Comparison of ENCODE assay signal across 15 cellular contexts in the genomic region with DNA sequence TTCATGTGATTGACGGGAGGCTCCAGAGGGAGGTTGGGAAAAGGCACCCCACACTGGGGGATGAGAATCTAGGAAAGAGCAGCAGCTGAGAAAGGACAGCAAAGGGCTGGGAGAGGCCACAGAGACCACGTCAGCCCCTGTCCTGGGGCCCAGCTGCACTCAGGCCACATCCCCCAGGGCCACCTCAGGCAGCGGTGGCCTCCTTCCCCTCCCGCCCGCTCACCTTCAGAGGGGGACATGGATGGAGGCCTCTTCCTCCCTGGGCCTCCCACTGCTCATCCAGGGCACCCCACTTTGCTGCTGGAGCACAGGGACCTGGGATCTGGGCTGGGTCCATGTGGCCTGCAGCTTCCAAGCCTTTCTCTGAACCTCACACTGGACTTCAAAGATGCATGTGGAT.
"Had no signal": no experiment of that assay in that cellular context is flagged by ENCODE, and none has a peak within 500 bp of the region (broad histone marks: within the 10 kb centered on the region; RNA-seq: fewer than 3 reads in every experiment).

No MANE protein-coding gene starts in this region.

- H3K9ac ChIP-seq: neural progenitor cell had no signal

- ATAC-seq: gastroesophageal sphincter; pancreas; stimulated activated memory B cell treated with anti-CD40 and anti-IgM and Interleukin-4, amounts not matched to agents 10 μg/mL and 1 μg/mL and 100 μg/mL, for 72 hours had no signal

- H3K36me3 Mint-ChIP-seq: mesothelial cell of epicardium; neural progenitor cell; stimulated activated memory B cell treated with anti-CD40 and anti-IgM and Interleukin-4, amounts not matched to agents 10 μg/mL and 1 μg/mL and 100 μg/mL, for 72 hours had no signal

- H3K9me3 ChIP-seq: adrenal gland, pancreas, transverse colon had no signal

- H3K4me3 Mint-ChIP-seq: activated naive CD4-positive, alpha-beta T cell treated with anti-CD3 and anti-CD28 coated beads for 36 hours; mesothelial cell of epicardium; neural progenitor cell; stimulated activated memory B cell treated with anti-CD40 and anti-IgM and Interleukin-4, amounts not matched to agents 10 μg/mL and 1 μg/mL and 100 μg/mL, for 72 hours had no signal

- H3K27ac Mint-ChIP-seq: activated naive CD4-positive, alpha-beta T cell treated with anti-CD3 and anti-CD28 coated beads for 36 hours; mesothelial cell of epicardium; stimulated activated memory B cell treated with anti-CD40 and anti-IgM and Interleukin-4, amounts not matched to agents 10 μg/mL and 1 μg/mL and 100 μg/mL, for 72 hours had no signal

- H3K27ac ChIP-seq: adrenal gland, epithelial cell of prostate, gastroesophageal sphincter, neural progenitor cell, pancreas, transverse colon had no signal

- H3K4me1 ChIP-seq: adrenal gland, gastroesophageal sphincter, pancreas, transverse colon had no signal

- DNase-seq: activated CD4-positive, alpha-beta T cell treated with anti-CD3 and anti-CD28 coated beads for 4 hours; activated naive CD4-positive, alpha-beta T cell treated with anti-CD3 and anti-CD28 coated beads for 36 hours; effector memory CD4-positive, alpha-beta T cell; kidney glomerular epithelial cell; small intestine; substantia nigra; SW 1271; transverse colon had no signal

- H3K4me3 ChIP-seq: adrenal gland, gastroesophageal sphincter, neural progenitor cell, pancreas, transverse colon had no signal

- H3K9me3 Mint-ChIP-seq: activated naive CD4-positive, alpha-beta T cell treated with anti-CD3 and anti-CD28 coated beads for 36 hours; mesothelial cell of epicardium; stimulated activated memory B cell treated with anti-CD40 and anti-IgM and Interleukin-4, amounts not matched to agents 10 μg/mL and 1 μg/mL and 100 μg/mL, for 72 hours had no signal

- H3K36me3 ChIP-seq: adrenal gland, gastroesophageal sphincter, neural progenitor cell, pancreas, transverse colon had no signal

- H3K4me1 Mint-ChIP-seq: mesothelial cell of epicardium; stimulated activated memory B cell treated with anti-CD40 and anti-IgM and Interleukin-4, amounts not matched to agents 10 μg/mL and 1 μg/mL and 100 μg/mL, for 72 hours had no signal
